Comparison of ENCODE assay signal across 1 cellular context in the genomic region with DNA sequence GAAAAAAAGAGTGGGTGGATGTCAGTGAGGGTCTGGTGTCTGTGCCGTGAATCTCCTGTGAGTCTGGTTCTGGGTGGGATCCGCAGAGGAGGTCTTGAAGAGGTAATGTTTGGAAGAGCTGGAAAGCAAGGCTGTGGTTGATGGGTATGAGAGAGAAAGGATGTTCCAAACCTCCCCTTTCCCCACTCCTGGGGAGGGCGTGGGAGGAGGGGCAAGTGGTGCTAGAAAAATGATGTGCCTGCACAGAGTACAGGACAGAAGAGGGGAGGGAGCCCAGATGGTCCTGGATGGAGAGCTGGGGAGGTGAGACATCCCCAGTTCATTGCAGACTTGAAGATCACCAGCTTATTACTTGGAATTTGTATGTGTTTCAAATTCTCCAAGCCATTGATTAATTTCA.
TF ChIP-seq lines count a peak whose summit lies in the region.

No MANE protein-coding gene starts in this region.

TF ChIP-seq in HEK293, 187 proteins besides CTCF, POLR2A, EP300 and RAD21 (continued from another document):
- TF ChIP-seq, protein P1, sequence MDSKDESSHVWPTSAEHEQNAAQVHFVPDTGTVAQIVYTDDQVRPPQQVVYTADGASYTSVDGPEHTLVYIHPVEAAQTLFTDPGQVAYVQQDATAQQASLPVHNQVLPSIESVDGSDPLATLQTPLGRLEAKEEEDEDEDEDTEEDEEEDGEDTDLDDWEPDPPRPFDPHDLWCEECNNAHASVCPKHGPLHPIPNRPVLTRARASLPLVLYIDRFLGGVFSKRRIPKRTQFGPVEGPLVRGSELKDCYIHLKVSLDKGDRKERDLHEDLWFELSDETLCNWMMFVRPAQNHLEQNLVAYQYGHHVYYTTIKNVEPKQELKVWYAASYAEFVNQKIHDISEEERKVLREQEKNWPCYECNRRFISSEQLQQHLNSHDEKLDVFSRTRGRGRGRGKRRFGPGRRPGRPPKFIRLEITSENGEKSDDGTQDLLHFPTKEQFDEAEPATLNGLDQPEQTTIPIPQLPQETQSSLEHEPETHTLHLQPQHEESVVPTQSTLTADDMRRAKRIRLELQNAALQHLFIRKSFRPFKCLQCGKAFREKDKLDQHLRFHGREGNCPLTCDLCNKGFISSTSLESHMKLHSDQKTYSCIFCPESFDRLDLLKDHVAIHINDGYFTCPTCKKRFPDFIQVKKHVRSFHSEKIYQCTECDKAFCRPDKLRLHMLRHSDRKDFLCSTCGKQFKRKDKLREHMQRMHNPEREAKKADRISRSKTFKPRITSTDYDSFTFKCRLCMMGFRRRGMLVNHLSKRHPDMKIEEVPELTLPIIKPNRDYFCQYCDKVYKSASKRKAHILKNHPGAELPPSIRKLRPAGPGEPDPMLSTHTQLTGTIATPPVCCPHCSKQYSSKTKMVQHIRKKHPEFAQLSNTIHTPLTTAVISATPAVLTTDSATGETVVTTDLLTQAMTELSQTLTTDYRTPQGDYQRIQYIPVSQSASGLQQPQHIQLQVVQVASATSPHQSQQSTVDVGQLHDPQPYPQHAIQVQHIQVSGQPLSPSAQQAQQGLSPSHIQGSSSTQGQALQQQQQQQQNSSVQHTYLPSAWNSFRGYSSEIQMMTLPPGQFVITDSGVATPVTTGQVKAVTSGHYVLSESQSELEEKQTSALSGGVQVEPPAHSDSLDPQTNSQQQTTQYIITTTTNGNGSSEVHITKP (tag by site-specific recombination; IDR thresholded peaks at IDR 0.05): no peak
- TF ChIP-seq ZNF768 (tag by site-specific recombination; IDR thresholded peaks at IDR 0.05) (no peak), ZNF394 (tag by site-specific recombination; IDR thresholded peaks at IDR 0.05; ENCODE audit: borderline replicate concordance) (no peak), ZNF174 (tag by site-specific recombination; IDR thresholded peaks at IDR 0.05) (no peak), WT1 (tag by site-specific recombination; IDR thresholded peaks at IDR 0.05) (0 out of 2 replicates have a peak, but pooled peaks have one; percentile 25), ZBTB17 (tag by site-specific recombination; IDR thresholded peaks at IDR 0.05) (peak; percentile 77), EGR2 (tag by site-specific recombination; IDR thresholded peaks at IDR 0.05; ENCODE audit: low read depth) (peak; percentile 23; the same call in 1 of the 2 replicates), SP2 (tag by site-specific recombination; IDR thresholded peaks at IDR 0.05) (0 out of 2 replicates have a peak, but pooled peaks have one; percentile 22), OVOL3 (tag by site-specific recombination; IDR thresholded peaks at IDR 0.05) (no peak), HIC1 (tag by site-specific recombination; IDR thresholded peaks at IDR 0.05) (no peak), ZNF114 (tag by site-specific recombination; IDR thresholded peaks at IDR 0.05) (no peak), ZFP41 (tag by site-specific recombination; IDR thresholded peaks at IDR 0.05; ENCODE audit: borderline replicate concordance) (no peak), ZIC2 (tag by site-specific recombination; IDR thresholded peaks at IDR 0.05) (no peak), AEBP2 (tag by site-specific recombination; IDR thresholded peaks at IDR 0.05; ENCODE audit: borderline replicate concordance) (no peak), ZFHX2 (tag by site-specific recombination; conservative IDR thresholded peaks at IDR 0.05) (peak; percentile 49)
